ENCODE assay signal across 23 cellular contexts in genomic region chr16:27224741-27225300, GRCh38. TPM values are rescaled to one million over a fixed set of nuclear protein-coding genes. Genes with fewer than 3 reads are reported as not detected.
DNase-seq lines count a peak whose midpoint lies in the region; ATAC-seq, FAIRE-seq and TF ChIP-seq lines count a peak whose summit lies in the region.
"Had no signal": no experiment of that assay in that cellular context is flagged by ENCODE, and none has a peak within 500 bp of the region (broad histone marks: within the 10 kb centered on the region; RNA-seq: fewer than 3 reads in every experiment).

No MANE protein-coding gene starts in this region.

- peaks cover 5 to 8% of the 10 kb centered on the region in 2 experiments; a peak in 3 of 5 replicates for H3K36me3 ChIP-seq in HepG2 (replicated peaks in 1 of 2; ENCODE audit: control insufficient read depth in 1 of 2, insufficient read depth in 2 of 2, low read length in 2 of 2)

- intact Hi-C loops in HepG2 (cut with micrococcal nuclease; ENCODE audit: unreplicated experiment) = no loop called here

- CTCF ChIA-PET in HepG2 (lab: Yijun Ruan, JAX; ENCODE audit: low intra/inter-chr PET ratio, low total read pairs) = no interaction called here

- no peak overlapping the region for H3K4me3 Mint-ChIP-seq in activated naive CD4-positive, alpha-beta T cell treated with anti-CD3 and anti-CD28 coated beads, Interleukin-2, amount 50 U/mL, for 24 hours
- H3K4me3 Mint-ChIP-seq in T-helper 17 cell = no peak overlapping the region
- H3K4me3 Mint-ChIP-seq in stimulated activated naive B cell treated with anti-CD40 and anti-IgM and Interleukin-4, amounts not matched to agents 10 μg/mL and 1 μg/mL and 100 μg/mL, for 72 hours = no peak overlapping the region
- H3K4me3 Mint-ChIP-seq: activated B cell treated with CpG ODN at 0.5 μM for 24 hours; activated T-helper 1 cell treated with anti-CD3 and anti-CD28 coated beads, Interleukin-12 subunit alpha, Interleukin-12 subunit beta, Interleukin-2, Interleukin-4 antibody, amounts not matched to agents 30 ng/mL and 10 ng/mL and 1 ng/mL, durations not matched to agents 14 hours and 24 hours and 36 hours; endodermal cell had no signal

- no peak overlapping the region for H3K4me3 ChIP-seq in HepG2 (replicated peaks in 1 of 3; ENCODE audit: insufficient read depth in 1 of 3, low read depth in 2 of 3, low read length in 3 of 3)
- H3K4me3 ChIP-seq: A549, lung had no signal

- H4K20me1 ChIP-seq in HepG2 (ENCODE audit: insufficient read depth, low read length) = no peaks in the 10 kb centered on the region

- H3K27ac Mint-ChIP-seq in activated naive CD4-positive, alpha-beta T cell treated with anti-CD3 and anti-CD28 coated beads, Interleukin-2, amount 50 U/mL, for 24 hours = peak overlapping the region; percentile 68
- H3K27ac Mint-ChIP-seq in T-helper 17 cell = peak overlapping the region; percentile 47
- H3K27ac Mint-ChIP-seq in stimulated activated naive B cell treated with anti-CD40 and anti-IgM and Interleukin-4, amounts not matched to agents 10 μg/mL and 1 μg/mL and 100 μg/mL, for 72 hours = peak overlapping the region; percentile 89
- H3K27ac Mint-ChIP-seq: activated B cell treated with CpG ODN at 0.5 μM for 24 hours; activated T-helper 1 cell treated with anti-CD3 and anti-CD28 coated beads, Interleukin-12 subunit alpha, Interleukin-12 subunit beta, Interleukin-2, Interleukin-4 antibody, amounts not matched to agents 30 ng/mL and 10 ng/mL and 1 ng/mL, durations not matched to agents 14 hours and 24 hours and 36 hours had no signal

- ATAC-seq in T-helper 17 cell = no peak
- peak; percentile 8; the same call in 2 of the 3 replicates for ATAC-seq in HepG2
- ATAC-seq in stimulated activated naive B cell treated with anti-CD40 and anti-IgM and Interleukin-4, amounts not matched to agents 10 μg/mL and 1 μg/mL and 100 μg/mL, for 72 hours (replicated peaks) = no peak
- no peak for ATAC-seq in HG03457 (IDR thresholded peaks at IDR 0.05; ENCODE audit: unreplicated experiment)
- ATAC-seq: A549, HCT116, right cardiac atrium had no signal

- no TSS peak for BruUV-seq in HepG2 (replicated peaks; lab: Mats Ljungman, UMichigan)

- TF ChIP-seq POLR2A in HepG2 (IDR thresholded peaks at IDR 0.05; ENCODE audit: insufficient read depth in 1 of 2, low read depth in 2 of 2, low read length in 2 of 2) = no peak

- no peaks in the 10 kb centered on the region for H3K4me1 ChIP-seq in HepG2 (ENCODE audit: insufficient read depth, low read length)

- no peak for TF ChIP-seq EP300 in HepG2 (IDR thresholded peaks at IDR 0.05; ENCODE audit: low read depth in 2 of 2, low read length in 2 of 2)
- TF ChIP-seq EP300 in HepG2 (CRISPR knock-in tag; IDR thresholded peaks at IDR 0.05; ENCODE audit: borderline replicate concordance) = no peak

- no peaks in the 10 kb centered on the region for H3K9me3 ChIP-seq in T-helper 17 cell (ENCODE audit: control insufficient read depth, low read length, poor library complexity, severe bottlenecking)
- H3K9me3 ChIP-seq in HepG2 (ENCODE audit: low read length) = no peaks in the 10 kb centered on the region
- H3K9me3 ChIP-seq: A549, SK-N-SH had no signal

- H3K79me2 ChIP-seq in HepG2 (ENCODE audit: insufficient read depth, low read length) = no peaks in the 10 kb centered on the region

- no peak for TF ChIP-seq CTCF in HepG2 (CRISPR knock-in tag; IDR thresholded peaks at IDR 0.05)

- POLR2A ChIA-PET in HepG2 (lab: Yijun Ruan, JAX) = interaction anchor here (1.5 kb wide), 1 partner anchor 21 kb away, joined by 10 read pairs; the partner anchor contains the start of gene KDM8

- H3K9ac ChIP-seq in HepG2 (ENCODE audit: insufficient read depth, low read depth, low read length) = no peak overlapping the region
- H3K9ac ChIP-seq: SK-N-SH had no signal

- no peak overlapping the region for H3K27ac ChIP-seq in HepG2 (ENCODE audit: extremely low read length, insufficient read depth, low read length)
- H3K27ac ChIP-seq: A549 had no signal

- WGBS in HepG2 (ENCODE audit: low lambda C conversion rate) = 88% methylated on average over 17 of the region's 19 CpGs

- peaks cover 5% of the 10 kb centered on the region for H3K36me3 Mint-ChIP-seq in activated naive CD4-positive, alpha-beta T cell treated with anti-CD3 and anti-CD28 coated beads, Interleukin-2, amount 50 U/mL, for 24 hours
- H3K36me3 Mint-ChIP-seq in T-helper 17 cell (ENCODE audit: low read depth) = peaks cover 2% of the 10 kb centered on the region
- H3K36me3 Mint-ChIP-seq in stimulated activated naive B cell treated with anti-CD40 and anti-IgM and Interleukin-4, amounts not matched to agents 10 μg/mL and 1 μg/mL and 100 μg/mL, for 72 hours = peaks cover 57 to 71% of the 10 kb centered on the region in 2 donors

- peaks cover 46% of the 10 kb centered on the region for H3K4me1 Mint-ChIP-seq in activated naive CD4-positive, alpha-beta T cell treated with anti-CD3 and anti-CD28 coated beads, Interleukin-2, amount 50 U/mL, for 24 hours
- peaks cover 18% of the 10 kb centered on the region for H3K4me1 Mint-ChIP-seq in T-helper 17 cell
- peaks cover 40 to 67% of the 10 kb centered on the region in 2 donors for H3K4me1 Mint-ChIP-seq in stimulated activated naive B cell treated with anti-CD40 and anti-IgM and Interleukin-4, amounts not matched to agents 10 μg/mL and 1 μg/mL and 100 μg/mL, for 72 hours

- H3K27me3 Mint-ChIP-seq in activated naive CD4-positive, alpha-beta T cell treated with anti-CD3 and anti-CD28 coated beads, Interleukin-2, amount 50 U/mL, for 24 hours = no peaks in the 10 kb centered on the region
- no peaks in the 10 kb centered on the region for H3K27me3 Mint-ChIP-seq in T-helper 17 cell
- H3K27me3 Mint-ChIP-seq in stimulated activated naive B cell treated with anti-CD40 and anti-IgM and Interleukin-4, amounts not matched to agents 10 μg/mL and 1 μg/mL and 100 μg/mL, for 72 hours = no peaks in the 10 kb centered on the region
- H3K27me3 Mint-ChIP-seq: activated B cell treated with CpG ODN at 0.5 μM for 24 hours had no signal

- FAIRE-seq in HepG2 (lab: Jason Lieb, UNC) = no peak
- FAIRE-seq: A549, colon, kidney had no signal

- in situ Hi-C loops in HepG2 (cut with HindIII; ENCODE audit: extremely low pct_ligation_motif_present, low pct_unique_long_range_greater_than_20kb) = no loop called here

- H2AFZ ChIP-seq in HepG2 (ENCODE audit: low read length) = no peak overlapping the region

- H3K9me3 Mint-ChIP-seq in activated naive CD4-positive, alpha-beta T cell treated with anti-CD3 and anti-CD28 coated beads, Interleukin-2, amount 50 U/mL, for 24 hours = no peaks in the 10 kb centered on the region
- H3K9me3 Mint-ChIP-seq in stimulated activated naive B cell treated with anti-CD40 and anti-IgM and Interleukin-4, amounts not matched to agents 10 μg/mL and 1 μg/mL and 100 μg/mL, for 72 hours = no peaks in the 10 kb centered on the region
- H3K9me3 Mint-ChIP-seq: activated B cell treated with CpG ODN at 0.5 μM for 24 hours; activated T-helper 1 cell treated with anti-CD3 and anti-CD28 coated beads, Interleukin-12 subunit alpha, Interleukin-12 subunit beta, Interleukin-2, Interleukin-4 antibody, amounts not matched to agents 30 ng/mL and 10 ng/mL and 1 ng/mL, durations not matched to agents 14 hours and 24 hours and 36 hours; endodermal cell had no signal

- H3K27me3 ChIP-seq in HepG2 (ENCODE audit: control insufficient read depth in 1 of 2, insufficient read depth in 2 of 2, low read length in 2 of 2) = no peaks in the 10 kb centered on the region

- TF ChIP-seq RAD21 in HepG2 (CRISPR knock-in tag; IDR thresholded peaks at IDR 0.05) = no peak

- no peak for DNase-seq in activated naive CD4-positive, alpha-beta T cell treated with anti-CD3 and anti-CD28 coated beads, Interleukin-2, amount 50 U/mL, for 16 hours
- DNase-seq in T-helper 17 cell (no peak), HepG2 (ENCODE audit: low spot score) (no peak), epidermal melanocyte (ENCODE audit: insufficient read length, low spot score) (no peak)
- DNase-seq in stimulated activated naive B cell treated with anti-CD40 and anti-IgM and Interleukin-4, amounts not matched to agents 10 μg/mL and 1 μg/mL and 100 μg/mL, for 72 hours = no peak
- DNase-seq in activated CD4-positive, CD25-positive, alpha-beta regulatory T cell treated with anti-CD3 and anti-CD28 coated beads, Interleukin-2, amount 50 U/mL, for 72 hours = no peak
- DNase-seq: activated B cell treated with CpG ODN at 0.5 μM for 24 hours, DMS 273 treated with DMSO at 0.1 percent for 48 hours, endodermal cell, KBM-7, kidney, NCI-H146, NCI-H2171, NCI-H526 treated with DMSO at 0.1 percent for 48 hours, SK-N-SH had no signal

- no peak overlapping the region for H3K4me2 ChIP-seq in HepG2 (ENCODE audit: low read depth, low read length)
- H3K4me2 ChIP-seq: A549, SK-N-SH had no signal

RNA-seq across cellular contexts. Expression of gene KDM8, which starts 21.5 kb away (rescaled TPM):
- total RNA-seq in T-helper 17 cell (10 to 100 TPM; 11.6 to 11.9 TPM), HepG2 (2016; rRNA removed; fragmentation: Illumina TruSeq; extraction: Trizol) (5.2 and 8.6 TPM in 2 replicates)
- total RNA-seq in HepG2 (2016; cell fraction: cytosol; rRNA removed; fragmentation: Illumina TruSeq; extraction: Trizol; ENCODE audit: low read depth) = 4.8 and 8.6 TPM in 2 replicates
- 6.8 and 8.9 TPM in 2 replicates for total RNA-seq in HepG2 (2016; cell fraction: insoluble cytoplasmic fraction; rRNA removed; fragmentation: Illumina TruSeq; extraction: Trizol)
- total RNA-seq in HepG2 (2016; cell fraction: membrane; rRNA removed; fragmentation: Illumina TruSeq; extraction: Trizol) = 5.4 and 6.5 TPM in 2 replicates
- 10.5 and 11.8 TPM in 2 replicates for total RNA-seq in HepG2 (2016; cell fraction: nucleus; rRNA removed; fragmentation: Illumina TruSeq; extraction: Trizol)
- polyA plus RNA-seq in HepG2 (2011; rRNA removed) = 3.3 and 4.0 TPM in 2 replicates
- 1.7 and 1.8 TPM in 2 replicates for polyA plus RNA-seq in HepG2 (2011; cell fraction: cytosol; rRNA removed)
- 18.0 and 23.0 TPM in 2 replicates for polyA plus RNA-seq in HepG2 (2011; cell fraction: nucleus; rRNA removed)
- polyA plus RNA-seq in HepG2 (2012) = 3.3 and 3.7 TPM in 2 replicates
- polyA plus RNA-seq in HepG2 (2016; cell fraction: cytosol; fragmentation: Illumina TruSeq; extraction: Trizol; ENCODE audit: low read depth) = 1.4 and 2.0 TPM in 2 replicates
- polyA plus RNA-seq in HepG2 (2016; cell fraction: insoluble cytoplasmic fraction; fragmentation: Illumina TruSeq; extraction: Trizol; ENCODE audit: low read depth) = 8.2 and 9.2 TPM in 2 replicates
- 2.7 and 2.8 TPM in 2 replicates for polyA plus RNA-seq in HepG2 (2016; cell fraction: membrane; fragmentation: Illumina TruSeq; extraction: Trizol; ENCODE audit: low read depth)
- polyA plus RNA-seq in HepG2 (2016; cell fraction: nucleus; fragmentation: Illumina TruSeq; extraction: Trizol; ENCODE audit: insufficient read depth, low read depth) = 14.1 and 16.6 TPM in 2 replicates
- polyA minus RNA-seq in HepG2 (2011; rRNA and poly(A)+ RNA removed; ENCODE audit: low replicate concordance) = 8.5 and 15.7 TPM in 2 replicates
- 1.7 and 2.4 TPM in 2 replicates for polyA minus RNA-seq in HepG2 (2011; cell fraction: cytosol; rRNA and poly(A)+ RNA removed)
- polyA minus RNA-seq in HepG2 (2011; cell fraction: nucleus; rRNA and poly(A)+ RNA removed) = 13.1 and 14.7 TPM in 2 replicates

RNA-seq across cellular contexts. Expression of gene NSMCE1, which starts 43.8 kb away (rescaled TPM):
- 10 to 100 TPM; 35.1 to 49.2 TPM for total RNA-seq in T-helper 17 cell
- total RNA-seq in HepG2 (2016; rRNA removed; fragmentation: Illumina TruSeq; extraction: Trizol) = 52.9 and 53.2 TPM in 2 replicates
- 17.2 and 19.5 TPM in 2 replicates for total RNA-seq in HepG2 (2016; cell fraction: cytosol; rRNA removed; fragmentation: Illumina TruSeq; extraction: Trizol; ENCODE audit: low read depth)
- total RNA-seq in HepG2 (2016; cell fraction: insoluble cytoplasmic fraction; rRNA removed; fragmentation: Illumina TruSeq; extraction: Trizol) = 55.4 and 56.5 TPM in 2 replicates
- total RNA-seq in HepG2 (2016; cell fraction: membrane; rRNA removed; fragmentation: Illumina TruSeq; extraction: Trizol) = 25.5 and 27.7 TPM in 2 replicates
- total RNA-seq in HepG2 (2016; cell fraction: nucleus; rRNA removed; fragmentation: Illumina TruSeq; extraction: Trizol) = 28.0 and 30.5 TPM in 2 replicates
- 42.7 and 43.5 TPM in 2 replicates for polyA plus RNA-seq in HepG2 (2011; rRNA removed)
- polyA plus RNA-seq in HepG2 (2011; cell fraction: cytosol; rRNA removed) = 43.3 and 48.1 TPM in 2 replicates
- 9.6 and 20.1 TPM in 2 replicates for polyA plus RNA-seq in HepG2 (2011; cell fraction: nucleus; rRNA removed)
- polyA plus RNA-seq in HepG2 (2012) = 63.6 and 69.8 TPM in 2 replicates
- 16.5 and 23.5 TPM in 2 replicates for polyA plus RNA-seq in HepG2 (2016; cell fraction: cytosol; fragmentation: Illumina TruSeq; extraction: Trizol; ENCODE audit: low read depth)
- 55.4 and 59.8 TPM in 2 replicates for polyA plus RNA-seq in HepG2 (2016; cell fraction: insoluble cytoplasmic fraction; fragmentation: Illumina TruSeq; extraction: Trizol; ENCODE audit: low read depth)
- polyA plus RNA-seq in HepG2 (2016; cell fraction: membrane; fragmentation: Illumina TruSeq; extraction: Trizol; ENCODE audit: low read depth) = 23.1 and 25.4 TPM in 2 replicates
- 58.1 and 59.0 TPM in 2 replicates for polyA plus RNA-seq in HepG2 (2016; cell fraction: nucleus; fragmentation: Illumina TruSeq; extraction: Trizol; ENCODE audit: insufficient read depth, low read depth)
- 68.2 and 105 TPM in 2 replicates for polyA minus RNA-seq in HepG2 (2011; rRNA and poly(A)+ RNA removed; ENCODE audit: low replicate concordance)
- polyA minus RNA-seq in HepG2 (2011; cell fraction: cytosol; rRNA and poly(A)+ RNA removed) = 19.2 and 19.6 TPM in 2 replicates
- 12.1 and 29.7 TPM in 2 replicates for polyA minus RNA-seq in HepG2 (2011; cell fraction: nucleus; rRNA and poly(A)+ RNA removed)
